24 cellular contexts compared by ENCODE assay signal in the genomic region with DNA sequence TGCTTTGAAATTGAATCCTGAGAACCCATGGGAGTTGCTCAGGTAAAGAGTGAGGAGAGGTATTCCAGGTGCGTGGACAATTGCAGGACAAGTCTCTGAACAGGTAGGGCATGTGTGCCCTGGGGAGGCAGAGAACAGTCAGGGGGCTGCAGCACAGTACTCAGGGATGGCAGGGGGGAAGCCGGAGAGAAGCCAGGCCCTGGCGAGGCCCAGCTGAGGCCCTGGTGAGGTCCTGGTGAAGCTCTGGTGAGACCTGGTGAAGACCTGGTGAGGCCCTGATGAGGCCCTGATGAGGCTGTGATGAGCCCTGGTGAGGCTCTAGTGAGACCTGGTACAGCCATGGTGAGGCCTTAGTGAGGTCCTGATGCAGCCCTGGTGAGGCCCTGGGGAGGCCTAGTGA.
"Had no signal": no experiment of that assay in that cellular context is flagged by ENCODE, and none has a peak within 500 bp of the region (broad histone marks: within the 10 kb centered on the region; RNA-seq: fewer than 3 reads in every experiment).

No MANE protein-coding gene starts in this region.

- H3K9me3 Mint-ChIP-seq: activated T-cell treated with anti-CD3 and anti-CD28 coated beads, Interleukin-2, amount 50 U/mL, for 4 hours; activated T-helper 2 cell treated with anti-CD3 and anti-CD28 coated beads, Interferon-gamma antibody, Interleukin-2, Interleukin-4, amounts not matched to agents 10 μg/mL and 5 μg/mL and 100 μg/mL, durations not matched to agents 14 hours and 24 hours and 36 hours; effector memory CD8-positive, alpha-beta T cell had no signal

- H3K4me1 ChIP-seq: gastrocnemius medialis, spleen, stomach, tibial nerve had no signal

- H3K27ac Mint-ChIP-seq: activated naive CD8-positive, alpha-beta T cell; effector memory CD8-positive, alpha-beta T cell; naive thymus-derived CD8-positive, alpha-beta T cell had no signal

- H2AFZ ChIP-seq: hepatocyte had no signal

- H3K9me3 ChIP-seq: gastrocnemius medialis, spleen, stomach, tibial nerve had no signal

- H3K36me3 ChIP-seq: gastrocnemius medialis, spleen, stomach, tibial nerve had no signal

- H3K27ac ChIP-seq: gastrocnemius medialis, hepatocyte, SK-N-MC, spleen, stomach, tibial nerve had no signal

- H3K4me3 Mint-ChIP-seq: activated naive CD8-positive, alpha-beta T cell; activated T-cell treated with anti-CD3 and anti-CD28 coated beads, Interleukin-2, amount 50 U/mL, for 4 hours; effector memory CD8-positive, alpha-beta T cell; naive thymus-derived CD8-positive, alpha-beta T cell had no signal

- ATAC-seq: effector memory CD8-positive, alpha-beta T cell; gastrocnemius medialis; left cardiac atrium; naive thymus-derived CD8-positive, alpha-beta T cell had no signal

- DNase-seq: activated CD4-positive, alpha-beta T cell treated with anti-CD3 and anti-CD28 coated beads for 4 hours; activated CD4-positive, alpha-beta T cell treated with anti-CD3 and anti-CD28 coated beads, Interleukin-2, amount 50 U/mL, for 4 hours; activated CD4-positive, CD25-positive, alpha-beta regulatory T cell; activated CD8-positive, alpha-beta memory T cell treated with anti-CD3 and anti-CD28 coated beads, Interleukin-2, amount 50 U/mL, for 48 hours; activated T-cell treated with anti-CD3 and anti-CD28 coated beads, Interleukin-2, amount 50 U/mL, for 4 hours; amniotic stem cell; caudate nucleus; cortex of kidney; effector memory CD8-positive, alpha-beta T cell; erythroblast; gastrocnemius medialis; glutamatergic neuron; left cardiac atrium; midbrain; naive thymus-derived CD8-positive, alpha-beta T cell; posterior cingulate gyrus; right cardiac atrium; spleen; stomach had no signal

- H3K4me2 ChIP-seq: hepatocyte had no signal

- H3K36me3 Mint-ChIP-seq: activated naive CD8-positive, alpha-beta T cell; naive thymus-derived CD8-positive, alpha-beta T cell had no signal

- H3K27me3 Mint-ChIP-seq: activated naive CD8-positive, alpha-beta T cell; naive thymus-derived CD8-positive, alpha-beta T cell had no signal

- H3K27me3 ChIP-seq: gastrocnemius medialis, hepatocyte, spleen, stomach, tibial nerve had no signal

- H3K4me3 ChIP-seq: gastrocnemius medialis, hepatocyte, SK-N-MC, spleen, stomach, tibial nerve had no signal
